Comparison of ENCODE assay signal across 23 cellular contexts in the genomic region with DNA sequence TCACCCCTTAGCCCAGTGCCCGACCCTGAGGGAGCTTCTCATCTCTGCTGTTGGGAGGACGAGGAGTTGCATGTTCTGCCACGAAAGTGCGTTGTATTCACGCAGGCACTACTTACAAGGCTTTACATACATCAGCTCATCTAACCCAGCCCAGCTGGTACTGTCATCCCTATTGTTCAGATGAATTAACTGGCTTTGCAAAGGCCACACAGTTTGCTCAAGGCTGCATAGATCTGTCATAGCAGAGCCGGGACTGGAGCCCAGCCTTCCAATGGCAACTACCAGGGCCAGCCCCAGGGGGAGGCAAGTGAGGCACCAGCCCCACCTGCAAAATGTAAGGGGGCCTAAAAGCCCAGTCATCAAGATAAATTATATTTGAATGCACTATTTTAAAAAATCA.
"Had no signal": no experiment of that assay in that cellular context is flagged by ENCODE, and none has a peak within 500 bp of the region (broad histone marks: within the 10 kb centered on the region; RNA-seq: fewer than 3 reads in every experiment).

No MANE protein-coding gene starts in this region.

- H3K27me3 ChIP-seq: adrenal gland, Peyer's patch had no signal

- DNase-seq: activated CD4-positive, alpha-beta T cell treated with anti-CD3 and anti-CD28 coated beads for 48 hours; activated CD4-positive, alpha-beta T cell treated with anti-CD3 and anti-CD28 coated beads, Interleukin-2, amount 50 U/mL, for 4 hours; activated CD4-positive, CD25-positive, alpha-beta regulatory T cell treated with anti-CD3 and anti-CD28 coated beads, Interleukin-2, amount 50 U/mL, for 72 hours; activated CD8-positive, alpha-beta memory T cell treated with anti-CD3 and anti-CD28 coated beads, Interleukin-2, amount 50 U/mL, for 48 hours; activated CD8-positive, alpha-beta T cell treated with anti-CD3 and anti-CD28 coated beads, Interleukin-2, amount 10 ng/mL, durations not matched to agents 7 days and 5 days; activated naive CD4-positive, alpha-beta T cell treated with anti-CD3 and anti-CD28 coated beads, Interleukin-2, amount 50 U/mL, for 16 hours; activated naive CD8-positive, alpha-beta T cell treated with anti-CD3 and anti-CD28 coated beads, Interleukin-2, amount 10 ng/mL, durations not matched to agents 7 days and 5 days; activated T-cell treated with anti-CD3 and anti-CD28 coated beads, Interleukin-2, amount 50 U/mL, for 1 hour; adrenal gland; aorta; Karpas-422; MM.1S; NCI-H1105 treated with DMSO at 0.1 percent for 48 hours; NCI-H146; NCI-H187 treated with DMSO at 0.1 percent for 48 hours; NCI-H2081 treated with DMSO at 0.1 percent for 48 hours; NCI-H446; NCI-H524; Peyer's patch; SHP77; T-helper 9 cell had no signal

- H3K27ac ChIP-seq: adrenal gland, Peyer's patch had no signal

- ATAC-seq: activated CD8-positive, alpha-beta T cell treated with anti-CD3 and anti-CD28 coated beads, Interleukin-2, amount 10 ng/mL, durations not matched to agents 7 days and 5 days; K562; WTC11 had no signal

- H3K4me3 ChIP-seq: adrenal gland, K562, Peyer's patch had no signal
